In the genomic region with DNA sequence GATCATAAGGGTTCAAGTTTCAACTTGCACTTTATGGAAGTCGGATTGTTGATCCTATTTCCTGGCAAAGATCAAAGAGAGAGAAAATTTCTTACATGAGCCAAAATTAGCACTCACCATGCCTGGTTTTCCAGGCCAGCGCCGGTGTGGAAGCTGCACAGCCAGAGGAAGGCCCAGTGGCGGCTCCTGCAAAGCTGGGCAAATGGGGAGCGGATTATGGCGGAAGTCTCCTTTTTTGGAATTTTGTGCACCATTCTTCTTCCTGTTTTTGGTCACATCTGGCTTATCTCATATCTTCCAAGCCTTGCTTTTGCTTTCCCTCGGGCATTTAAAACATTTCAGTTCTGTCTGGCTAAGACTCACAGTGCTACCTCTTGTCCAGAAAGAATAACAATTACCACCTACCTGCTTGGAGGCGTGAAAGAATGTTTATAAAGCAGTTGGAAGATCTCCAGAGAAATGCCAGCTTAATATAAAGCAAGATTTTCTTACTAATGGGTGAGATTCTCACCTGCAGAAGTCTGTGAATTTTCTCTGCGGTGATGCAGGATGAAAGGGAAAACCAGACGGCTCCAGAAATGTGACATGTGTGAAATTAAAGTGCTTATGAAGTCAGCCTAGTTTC, we compare ENCODE assay signal across 25 cellular contexts.
DNase-seq lines count a peak whose midpoint lies in the region; ATAC-seq and TF ChIP-seq lines count a peak whose summit lies in the region.
"Had no signal": no experiment of that assay in that cellular context is flagged by ENCODE, and none has a peak within 500 bp of the region (broad histone marks: within the 10 kb centered on the region; RNA-seq: fewer than 3 reads in every experiment).

No MANE protein-coding gene starts in this region.

- no peak overlapping the region for H3K9ac ChIP-seq in GM23248

- no peaks in the 10 kb centered on the region for H3K9me2 ChIP-seq in GM23248 (ENCODE audit: insufficient read depth)

- no peaks in the 10 kb centered on the region for H3K27me3 ChIP-seq in GM23248 (replicated peaks; ENCODE audit: insufficient read depth)
- H3K27me3 ChIP-seq: BE2C had no signal

- H3K27ac ChIP-seq in HEK293 (ENCODE audit: extremely low read depth, low read depth, low read length) (peak overlapping the region; percentile 16; the same call in 1 of the 2 replicates), epithelial cell of prostate (peak overlapping the region; percentile 92), GM23248 (no peak overlapping the region)

- H3K79me2 ChIP-seq in GM23248 (ENCODE audit: insufficient read depth): peaks cover 100% of the 10 kb centered on the region

- H3K4me3 Mint-ChIP-seq in WTC11 (no peak overlapping the region), nephron progenitor cell (no peak overlapping the region)
- no peak overlapping the region for H3K4me3 Mint-ChIP-seq in activated T-cell treated with anti-CD3 and anti-CD28 coated beads, Interleukin-2, amount 50 U/mL, for 24 hours
- H3K4me3 Mint-ChIP-seq: activated naive CD4-positive, alpha-beta T cell treated with anti-CD3 and anti-CD28 coated beads, Interleukin-2, amount 50 U/mL, for 24 hours; activated T-cell treated with anti-CD3 and anti-CD28 coated beads, Interleukin-2, amount 50 U/mL, for 72 hours; effector memory CD8-positive, alpha-beta T cell had no signal

- WGBS in GM23248 (ENCODE audit: low coverage in 1 of 2, low lambda C conversion rate in 2 of 2, missing lambda C conversion rate in 2 of 2), 2 experiments: 96 to 98% methylated on average over 10 of the region's 10 CpGs

- H3K27ac Mint-ChIP-seq in WTC11: peak overlapping the region; percentile 57; the same call in 1 of the 2 replicates
- peak overlapping the region; percentile 22 for H3K27ac Mint-ChIP-seq in nephron progenitor cell
- H3K27ac Mint-ChIP-seq in activated T-cell treated with anti-CD3 and anti-CD28 coated beads, Interleukin-2, amount 50 U/mL, for 24 hours: no peak overlapping the region
- H3K27ac Mint-ChIP-seq: activated naive CD4-positive, alpha-beta T cell treated with anti-CD3 and anti-CD28 coated beads, Interleukin-2, amount 50 U/mL, for 24 hours; activated T-cell treated with anti-CD3 and anti-CD28 coated beads, Interleukin-2, amount 50 U/mL, for 72 hours; effector memory CD8-positive, alpha-beta T cell had no signal

- TF ChIP-seq CTCF in HEK293 (tag by site-specific recombination; IDR thresholded peaks at IDR 0.05) (no peak), WTC11 (IDR thresholded peaks at IDR 0.05) (no peak), nephron progenitor cell (IDR thresholded peaks at IDR 0.05) (no peak)

- H3K4me3 ChIP-seq in HEK293 (ENCODE audit: low read depth, low read length): no peak overlapping the region
- H3K4me3 ChIP-seq in GM23248: no peak overlapping the region
- H3K4me3 ChIP-seq: smooth muscle cell had no signal

- DNase-seq in WTC11 (ENCODE audit: low spot score): no peak
- DNase-seq in epithelial cell of prostate (ENCODE audit: low read depth, low spot score): no peak
- DNase-seq in nephron progenitor cell: no peak
- DNase-seq in COLO829 (ENCODE audit: low spot score): no peak
- DNase-seq in cortex of kidney (lab: John Stamatoyannopoulos, UW): no peak
- DNase-seq in GM23248: no peak
- no peak for DNase-seq in activated T-cell treated with anti-CD3 and anti-CD28 coated beads, Interleukin-2, amount 50 U/mL, for 24 hours
- DNase-seq: activated CD4-positive, alpha-beta T cell treated with anti-CD3 and anti-CD28 coated beads for 48 hours; activated T-cell treated with anti-CD3 and anti-CD28 coated beads, Interleukin-2, amount 50 U/mL, for 72 hours; anterior cingulate cortex; BE2C; COR-L47; effector memory CD8-positive, alpha-beta T cell; H7; islet precursor cell; Kasumi-1; NCI-H1048; NCI-H526 treated with DMSO at 0.1 percent for 48 hours; occipital lobe; retina; RPMI8226; stimulated activated CD4-positive, alpha-beta T cell treated with anti-CD3 and anti-CD28 coated beads, Interleukin-2, amount 100 ng/mL, for 24 hours had no signal

- no peaks in the 10 kb centered on the region; the same call in 1 of the 2 replicates for H4K20me1 ChIP-seq in GM23248 (ENCODE audit: insufficient read depth)

- H3K36me3 ChIP-seq in HEK293 (ENCODE audit: control insufficient read depth in 2 of 2, insufficient read depth in 1 of 2, low read length in 2 of 2): peaks cover 0 to 3% of the 10 kb centered on the region in 2 experiments; a peak in 1 of 3 replicates
- peaks cover 30% of the 10 kb centered on the region for H3K36me3 ChIP-seq in GM23248 (ENCODE audit: low read depth)

- H3K36me3 Mint-ChIP-seq in WTC11: no peaks in the 10 kb centered on the region
- H3K36me3 Mint-ChIP-seq in nephron progenitor cell (ENCODE audit: low read depth): peaks cover 28% of the 10 kb centered on the region
- no peaks in the 10 kb centered on the region for H3K36me3 Mint-ChIP-seq in activated T-cell treated with anti-CD3 and anti-CD28 coated beads, Interleukin-2, amount 50 U/mL, for 24 hours (ENCODE audit: low read depth)
- H3K36me3 Mint-ChIP-seq: activated naive CD4-positive, alpha-beta T cell treated with anti-CD3 and anti-CD28 coated beads, Interleukin-2, amount 50 U/mL, for 24 hours had no signal

- H3K4me1 Mint-ChIP-seq in WTC11 (peaks cover 9% of the 10 kb centered on the region), nephron progenitor cell (peaks cover 40% of the 10 kb centered on the region)
- H3K4me1 Mint-ChIP-seq in activated T-cell treated with anti-CD3 and anti-CD28 coated beads, Interleukin-2, amount 50 U/mL, for 24 hours (ENCODE audit: low read depth): no peaks in the 10 kb centered on the region
- H3K4me1 Mint-ChIP-seq: activated naive CD4-positive, alpha-beta T cell treated with anti-CD3 and anti-CD28 coated beads, Interleukin-2, amount 50 U/mL, for 24 hours had no signal

- no peak for ATAC-seq in WTC11
- ATAC-seq: activated T-cell treated with anti-CD3 and anti-CD28 coated beads, Interleukin-2, amount 50 U/mL, for 72 hours; effector memory CD8-positive, alpha-beta T cell had no signal

- CTCF ChIA-PET in HEK293 (lab: Yijun Ruan, JAX) (interaction anchor here (1.1 kb wide), 1 partner anchor 161 kb away, joined by 3 read pairs; no protein-coding TSS in a partner anchor), WTC11 (lab: Charles Lee) (interaction anchor here (1.2 to 1.6 kb wide), 2 partner anchors 56 to 159 kb away, joined by 3 to 9 read pairs; no protein-coding TSS in a partner anchor)

- H3K4me1 ChIP-seq in HEK293 (ENCODE audit: control insufficient read depth, insufficient read depth, low read length) (peaks cover 4% of the 10 kb centered on the region; the same call in 1 of the 2 replicates), GM23248 (ENCODE audit: insufficient read depth) (no peaks in the 10 kb centered on the region)

- in situ Hi-C loops in GM23248 (cut with MboI): no loop called here

- H3F3A ChIP-seq in GM23248 (ENCODE audit: insufficient read depth): peaks cover 7% of the 10 kb centered on the region; the same call in 1 of the 2 replicates

- POLR2A ChIA-PET in HEK293 (lab: Yijun Ruan, JAX): no interaction called here
- POLR2A ChIA-PET in WTC11 (lab: Charles Lee): no interaction called here

- no peak overlapping the region for H2AFZ ChIP-seq in GM23248

- no peaks in the 10 kb centered on the region for H3K9me3 Mint-ChIP-seq in WTC11
- H3K9me3 Mint-ChIP-seq in nephron progenitor cell: no peaks in the 10 kb centered on the region
- no peaks in the 10 kb centered on the region for H3K9me3 Mint-ChIP-seq in activated T-cell treated with anti-CD3 and anti-CD28 coated beads, Interleukin-2, amount 50 U/mL, for 24 hours
- H3K9me3 Mint-ChIP-seq: activated naive CD4-positive, alpha-beta T cell treated with anti-CD3 and anti-CD28 coated beads, Interleukin-2, amount 50 U/mL, for 24 hours; activated T-cell treated with anti-CD3 and anti-CD28 coated beads, Interleukin-2, amount 50 U/mL, for 72 hours; effector memory CD8-positive, alpha-beta T cell had no signal

- H3K4me2 ChIP-seq in GM23248 (ENCODE audit: unreplicated experiment): no peak overlapping the region
- H3K4me2 ChIP-seq: smooth muscle cell had no signal

- H3K27me3 Mint-ChIP-seq in WTC11 (ENCODE audit: low read depth): no peaks in the 10 kb centered on the region
- H3K27me3 Mint-ChIP-seq in nephron progenitor cell (ENCODE audit: low read depth, poor library complexity): peaks cover 10% of the 10 kb centered on the region
- peaks cover 4% of the 10 kb centered on the region for H3K27me3 Mint-ChIP-seq in activated T-cell treated with anti-CD3 and anti-CD28 coated beads, Interleukin-2, amount 50 U/mL, for 24 hours

- H3K9me3 ChIP-seq in HEK293 (ENCODE audit: control insufficient read depth, insufficient read depth, low read depth, low read length) (no peaks in the 10 kb centered on the region), GM23248 (ENCODE audit: low read depth) (no peaks in the 10 kb centered on the region)
- H3K9me3 ChIP-seq: BE2C had no signal

TF ChIP-seq in HEK293, 187 proteins besides CTCF, POLR2A, EP300 and RAD21:
- TF ChIP-seq ZNF146 (tag by site-specific recombination; IDR thresholded peaks at IDR 0.05): no peak
- TF ChIP-seq ZFHX2 (tag by site-specific recombination; conservative IDR thresholded peaks at IDR 0.05): peak; percentile 19; the same call in 1 of the 2 replicates
